Comparison of ENCODE assay signal across 1 cellular context in the genomic region with DNA sequence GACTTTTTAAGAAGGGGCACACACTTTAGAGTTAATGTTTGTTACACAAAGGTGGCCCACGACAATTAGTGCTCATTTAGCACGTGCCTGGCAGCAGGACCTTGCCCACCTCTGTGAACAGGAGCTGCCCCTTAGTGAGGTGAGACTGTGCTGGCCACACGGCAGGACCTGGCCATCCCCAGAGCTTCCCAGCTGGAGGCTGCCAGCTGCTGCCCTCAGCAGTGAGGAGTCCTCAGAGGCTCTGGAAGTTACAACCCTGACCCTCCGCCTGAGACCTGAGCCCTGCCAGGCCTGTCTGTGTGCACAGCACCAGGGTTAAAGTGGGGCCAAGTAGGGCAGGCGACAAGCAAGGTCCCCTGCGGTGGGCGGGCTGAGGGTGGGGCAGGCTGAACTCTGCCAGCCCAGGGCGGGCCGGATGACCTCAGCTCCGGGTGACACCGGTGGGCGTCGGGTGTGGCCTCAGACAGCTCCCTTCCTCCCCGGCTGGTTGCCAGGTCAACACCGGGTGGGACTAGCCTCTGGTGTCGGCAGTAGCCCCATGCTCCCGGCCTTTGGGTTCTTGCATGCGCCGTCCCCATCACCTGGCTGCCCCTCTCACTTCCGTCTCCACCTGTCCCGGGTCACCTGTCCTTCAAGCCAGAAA.
TF ChIP-seq lines count a peak whose summit lies in the region.

No MANE protein-coding gene starts in this region.

TF ChIP-seq in HEK293, 187 proteins besides CTCF, POLR2A, EP300 and RAD21 (continued from another document):
- TF ChIP-seq OSR2 (tag by site-specific recombination; IDR thresholded peaks at IDR 0.05) (no peak), ZNF449 (tag by site-specific recombination; IDR thresholded peaks at IDR 0.05) (no peak), KLF7 (tag by site-specific recombination; IDR thresholded peaks at IDR 0.05; ENCODE audit: borderline replicate concordance) (0 out of 2 replicates have a peak, but pooled peaks have one; percentile 53), ZNF610 (tag by site-specific recombination; IDR thresholded peaks at IDR 0.05; ENCODE audit: borderline replicate concordance) (no peak), ZIC2 (tag by site-specific recombination; IDR thresholded peaks at IDR 0.05) (peak; percentile 68)
